8 cellular contexts compared by ENCODE assay signal in genomic region chr7:117715784-117716445, GRCh38.
DNase-seq lines count a peak whose midpoint lies in the region; ATAC-seq, FAIRE-seq and TF ChIP-seq lines count a peak whose summit lies in the region.

No MANE protein-coding gene starts in this region.

- no peaks in the 10 kb centered on the region for H3F3A ChIP-seq in MM.1S (ENCODE audit: insufficient read depth, low read length)

- FAIRE-seq in A549 (lab: Jason Lieb, UNC) (peak; percentile 63), frontal cortex (lab: Jason Lieb, UNC) (no peak)

- H3K79me2 ChIP-seq in MM.1S (ENCODE audit: low read length): no peaks in the 10 kb centered on the region

- H3K36me3 ChIP-seq in MM.1S (replicated peaks; ENCODE audit: insufficient read depth, low read length): no peaks in the 10 kb centered on the region

- peak; percentile 95 to 96 for TF ChIP-seq RAD21 in A549 (conservative IDR thresholded peaks at IDR 0.05 in 1 of 2, IDR thresholded peaks at IDR 0.05 in 1 of 2)

- peak; percentile 61 to 83 for DNase-seq in A549 (ENCODE audit: low read depth in 1 of 2, low spot score in 1 of 2)
- peak; percentile 84 for DNase-seq in MM.1S
- DNase-seq in frontal cortex (ENCODE audit: low spot score in 2 of 2): peak; percentile 10 to 36
- DNase-seq in putamen (ENCODE audit: low spot score): peak; percentile 77
- no peak for DNase-seq in activated effector memory CD4-positive, alpha-beta T cell treated with anti-CD3 and anti-CD28 coated beads, Interleukin-2, amount 50 U/mL, for 16 hours

- no peaks in the 10 kb centered on the region for H3K9me3 ChIP-seq in A549
- H3K9me3 ChIP-seq in MM.1S (replicated peaks; ENCODE audit: insufficient read depth, low read length): no peaks in the 10 kb centered on the region

- H3K27me3 ChIP-seq in MM.1S (replicated peaks; ENCODE audit: insufficient read depth, low read length): no peaks in the 10 kb centered on the region

- no peak for TF ChIP-seq POLR2A in A549 (IDR thresholded peaks at IDR 0.05; ENCODE audit: low read length)

- ATAC-seq in A549: peak; percentile 94 to 98
- ATAC-seq in HG02571 (IDR thresholded peaks at IDR 0.05; ENCODE audit: unreplicated experiment): peak; percentile 90
- ATAC-seq in SK-N-SH treated with all-trans-retinoic acid at 6 μM for 48 hours: peak; percentile 94

- TF ChIP-seq CTCF in A549 (IDR thresholded peaks at IDR 0.05) (peak; percentile 84), GM12873 (IDR thresholded peaks at IDR 0.05; ENCODE audit: insufficient read depth, low read depth, low read length, missing control alignments) (peak; percentile 66), MM.1S (IDR thresholded peaks at IDR 0.05; ENCODE audit: low read length) (peak; percentile 87)

- H3K4me1 ChIP-seq in A549 (peaks cover 19% of the 10 kb centered on the region), MM.1S (ENCODE audit: low read length) (no peaks in the 10 kb centered on the region)

- no peak overlapping the region for H2AFZ ChIP-seq in MM.1S (ENCODE audit: low read length)

- no peaks in the 10 kb centered on the region for H4K20me1 ChIP-seq in MM.1S (ENCODE audit: insufficient read depth, low read length)

- POLR2A ChIA-PET in A549 (lab: Yijun Ruan, JAX): interaction anchor here (0.7 kb wide), 2 partner anchors 17 to 482 kb away, joined by 4 to 7 read pairs; no protein-coding TSS in a partner anchor

- 32% methylated on average over 3 of the region's 3 CpGs for WGBS in A549 (ENCODE audit: missing lambda C conversion rate)

- H3K4me3 ChIP-seq in A549 (no peak overlapping the region), MM.1S (ENCODE audit: low read length) (no peak overlapping the region)

- H3K9ac ChIP-seq in MM.1S (ENCODE audit: low read length): no peak overlapping the region

- CTCF ChIA-PET in A549 (lab: Yijun Ruan, JAX): interaction anchor here (0.6 to 5.9 kb wide), 43 partner anchors 9 to 430 kb away, joined by 3 to 45 read pairs (median 4); partner anchors contain the start of gene CFTR

- no peak for TF ChIP-seq EP300 in A549 (IDR thresholded peaks at IDR 0.05)

- no peaks in the 10 kb centered on the region for H3K9me2 ChIP-seq in MM.1S (replicated peaks; ENCODE audit: insufficient read depth, low read length)

- H3K4me2 ChIP-seq in A549 (peak overlapping the region; percentile 40; the same call in 2 of the 3 replicates), MM.1S (ENCODE audit: low read depth, low read length) (no peak overlapping the region)

- H3K27ac ChIP-seq in A549: peak overlapping the region; percentile 39 to 63; a peak in 5 of 6 replicates
- H3K27ac ChIP-seq in MM.1S (ENCODE audit: low read length): no peak overlapping the region

TF ChIP-seq in A549, 52 proteins besides CTCF, POLR2A, EP300 and RAD21:
- no peak for TF ChIP-seq USF2 (IDR thresholded peaks at IDR 0.05)
- peak; percentile 95 for TF ChIP-seq SMC3 (IDR thresholded peaks at IDR 0.05)
- 0 out of 2 replicates have a peak, but pooled peaks have one; percentile 11 for TF ChIP-seq GATA3 (IDR thresholded peaks at IDR 0.05; ENCODE audit: borderline replicate concordance)

TF ChIP-seq in SK-N-SH treated with all-trans-retinoic acid at 6 μM for 48 hours, 23 proteins besides CTCF, POLR2A, EP300 and RAD21:
- TF ChIP-seq TSHZ2 (CRISPR knock-in tag; IDR thresholded peaks at IDR 0.05) (no peak), ZNF565 (CRISPR knock-in tag; conservative IDR thresholded peaks at IDR 0.05; ENCODE audit: low read depth) (no peak), ZC3H10 (CRISPR knock-in tag; IDR thresholded peaks at IDR 0.05) (no peak), CSRNP3 (CRISPR knock-in tag; IDR thresholded peaks at IDR 0.05) (no peak), GLIS3 (CRISPR knock-in tag; IDR thresholded peaks at IDR 0.05) (no peak), OSR1 (CRISPR knock-in tag; IDR thresholded peaks at IDR 0.05) (no peak), PPARA (CRISPR knock-in tag; IDR thresholded peaks at IDR 0.05; ENCODE audit: borderline replicate concordance) (no peak), RARB (CRISPR knock-in tag; IDR thresholded peaks at IDR 0.05) (no peak), CSDC2 (CRISPR knock-in tag; IDR thresholded peaks at IDR 0.05) (no peak), TOX (CRISPR knock-in tag; IDR thresholded peaks at IDR 0.05; ENCODE audit: borderline replicate concordance) (no peak)
